ENCODE assay signal across 26 cellular contexts in the genomic region with DNA sequence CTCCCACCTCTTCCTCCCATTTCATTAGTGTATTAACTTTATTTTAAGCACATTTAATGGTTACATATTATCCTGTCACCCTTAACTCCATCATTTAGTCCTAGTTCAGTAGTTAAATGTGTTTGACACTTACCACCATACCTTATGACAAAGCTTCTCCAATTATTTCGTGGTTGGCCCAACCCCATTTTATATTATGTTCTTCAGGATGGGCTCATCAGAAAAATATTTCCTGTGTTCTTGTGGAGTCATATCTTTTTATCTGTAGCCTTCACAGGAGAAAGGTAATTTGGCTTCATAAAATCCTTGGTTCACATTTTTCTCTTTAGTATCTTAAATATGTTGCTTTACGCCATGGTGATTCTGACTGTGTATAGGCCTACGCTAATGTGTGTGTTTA.
A peak's percentile ranks its signal among the peaks of the same experiment; 100 is the strongest.
DNase-seq lines count a peak whose midpoint lies in the region; ATAC-seq and TF ChIP-seq lines count a peak whose summit lies in the region.
"Had no signal": no experiment of that assay in that cellular context is flagged by ENCODE, and none has a peak within 500 bp of the region (broad histone marks: within the 10 kb centered on the region; RNA-seq: fewer than 3 reads in every experiment).

No MANE protein-coding gene starts in this region.

- no peak overlapping the region for H3K4me2 ChIP-seq in GM23248 (ENCODE audit: unreplicated experiment)
- H3K4me2 ChIP-seq in Loucy (ENCODE audit: low read depth, low read length, poor library complexity, severe bottlenecking) = peak overlapping the region; percentile 37
- H3K4me2 ChIP-seq: neural progenitor cell had no signal

- no peaks in the 10 kb centered on the region for H3K36me3 ChIP-seq in GM23248 (ENCODE audit: low read depth)
- H3K36me3 ChIP-seq in Loucy (ENCODE audit: insufficient read depth, low read length) = no peaks in the 10 kb centered on the region
- H3K36me3 ChIP-seq in testis (ENCODE audit: low read depth, missing control alignments) = no peaks in the 10 kb centered on the region
- H3K36me3 ChIP-seq: breast epithelium, neural progenitor cell, sigmoid colon, tibial artery had no signal

- H3F3A ChIP-seq in GM23248 (ENCODE audit: insufficient read depth) (no peaks in the 10 kb centered on the region), Loucy (ENCODE audit: low read depth) (peaks cover 3% of the 10 kb centered on the region; the same call in 1 of the 2 replicates)

- in situ Hi-C loops in GM23248 (cut with MboI) = loop anchor here (25.0 kb wide), 1 partner anchor 552 kb away; a partner anchor contains a TSS
- in situ Hi-C loops in astrocyte of the spinal cord (cut with HindIII; ENCODE audit: low sequenced_read_pairs) = no loop called here

- H3K79me2 ChIP-seq in GM23248 (ENCODE audit: insufficient read depth) (no peaks in the 10 kb centered on the region), Loucy (ENCODE audit: insufficient read depth, low read length) (no peaks in the 10 kb centered on the region)

- no peaks in the 10 kb centered on the region for H4K20me1 ChIP-seq in GM23248 (ENCODE audit: insufficient read depth)
- H4K20me1 ChIP-seq in Loucy (ENCODE audit: insufficient read depth, low read length, poor library complexity, severe bottlenecking) = no peaks in the 10 kb centered on the region

- H2AFZ ChIP-seq in GM23248 (no peak overlapping the region), Loucy (ENCODE audit: low read length) (no peak overlapping the region)
- H2AFZ ChIP-seq: neural progenitor cell had no signal

- H3K4me3 ChIP-seq in GM23248 (no peak overlapping the region), Loucy (ENCODE audit: low read length, poor library complexity, severe bottlenecking) (no peak overlapping the region), astrocyte of the spinal cord (ENCODE audit: low read depth, low read length) (no peak overlapping the region), testis (no peak overlapping the region)
- H3K4me3 ChIP-seq: breast epithelium, coronary artery, lung, neural progenitor cell, sigmoid colon, tibial artery had no signal

- no peak overlapping the region for H3K9ac ChIP-seq in GM23248
- H3K9ac ChIP-seq in Loucy (ENCODE audit: low read depth, low read length, poor library complexity, severe bottlenecking) = no peak overlapping the region
- H3K9ac ChIP-seq: neural progenitor cell had no signal

- H3K27ac ChIP-seq in GM23248 (no peak overlapping the region), testis (no peak overlapping the region)
- H3K27ac ChIP-seq: breast epithelium, C4-2B, coronary artery, neural progenitor cell, sigmoid colon, tibial artery had no signal

- TF ChIP-seq CTCF in Loucy (conservative IDR thresholded peaks at IDR 0.05; ENCODE audit: low read length) = no peak
- no peak for TF ChIP-seq CTCF in astrocyte of the spinal cord (IDR thresholded peaks at IDR 0.05; ENCODE audit: low read depth, low read length)
- no peak for TF ChIP-seq CTCF in testis (IDR thresholded peaks at IDR 0.05)

- DNase-seq in GM23248 = peak; percentile 33
- peak; percentile 47 for DNase-seq in astrocyte of the spinal cord (ENCODE audit: low read depth, low spot score)
- DNase-seq in kidney tubule cell (ENCODE audit: low spot score) = peak; percentile 46
- no peak for DNase-seq in effector CD8-positive, alpha-beta T cell (lab: John Stamatoyannopoulos, UW)
- DNase-seq in testis = no peak
- DNase-seq: activated CD4-positive, alpha-beta T cell treated with anti-CD3 and anti-CD28 coated beads for 36 hours; activated CD8-positive, alpha-beta memory T cell treated with anti-CD3 and anti-CD28 coated beads for 24 hours; activated T-cell treated with anti-CD3 and anti-CD28 coated beads, Interleukin-2, amount 50 U/mL, for 24 hours; endodermal cell; NCI-H1105 treated with DMSO at 0.1 percent for 48 hours; NCI-H2029 treated with DMSO at 0.1 percent for 48 hours; NCI-H345; NCI-H82; SHP77 treated with DMSO at 0.1 percent for 48 hours; sigmoid colon; stimulated activated CD4-positive, alpha-beta T cell treated with anti-CD3 and anti-CD28 coated beads, Interleukin-15, amount 100 ng/mL, for 24 hours; T-helper 1 cell; tibial artery had no signal

- H3K27me3 ChIP-seq in GM23248 (replicated peaks; ENCODE audit: insufficient read depth) = no peaks in the 10 kb centered on the region
- H3K27me3 ChIP-seq in Loucy (ENCODE audit: insufficient read depth, low read length, poor library complexity, severe bottlenecking) = no peaks in the 10 kb centered on the region
- no peaks in the 10 kb centered on the region for H3K27me3 ChIP-seq in testis
- H3K27me3 ChIP-seq: breast epithelium, neural progenitor cell, sigmoid colon, tibial artery had no signal

- H3K4me1 ChIP-seq in GM23248 (ENCODE audit: insufficient read depth) = peaks cover 10% of the 10 kb centered on the region; the same call in 1 of the 2 replicates
- peaks cover 28% of the 10 kb centered on the region for H3K4me1 ChIP-seq in Loucy (ENCODE audit: insufficient read depth, low read length, poor library complexity, severe bottlenecking)
- H3K4me1 ChIP-seq in testis = no peaks in the 10 kb centered on the region
- H3K4me1 ChIP-seq: breast epithelium, neural progenitor cell, tibial artery had no signal

- H3K9me3 ChIP-seq in GM23248 (ENCODE audit: low read depth) (no peaks in the 10 kb centered on the region), Loucy (ENCODE audit: insufficient read depth, low read depth, low read length) (no peaks in the 10 kb centered on the region), testis (no peaks in the 10 kb centered on the region)

- no peak for TF ChIP-seq POLR2A in testis (IDR thresholded peaks at IDR 0.05)

- H3K9me2 ChIP-seq in GM23248 (ENCODE audit: insufficient read depth) = no peaks in the 10 kb centered on the region
- H3K9me2 ChIP-seq in Loucy (replicated peaks; ENCODE audit: low read depth, low read length) = no peaks in the 10 kb centered on the region

- ATAC-seq in HG02588 (IDR thresholded peaks at IDR 0.05; ENCODE audit: unreplicated experiment) (no peak), GM21619 (IDR thresholded peaks at IDR 0.05; ENCODE audit: unreplicated experiment) (no peak)
- ATAC-seq: activated CD4-positive, alpha-beta T cell treated with anti-CD3 and anti-CD28 coated beads for 36 hours had no signal

- intact Hi-C loops in testis (cut with DNase I; ENCODE audit: low total_unique reads) = no loop called here

- 86 to 90% methylated on average over 3 of the region's 3 CpGs for WGBS in GM23248 (ENCODE audit: low coverage in 1 of 2, low lambda C conversion rate in 2 of 2, missing lambda C conversion rate in 2 of 2), 2 experiments
- 89 to 98% methylated on average over 3 of the region's 3 CpGs for whole genome bisulfite sequencing in testis, 2 donors

Comparison
In these comparisons a context has a peak if more than half of its experiments do, and no peak if none do; other contexts are left out.
1. DNase-seq: peak in GM23248 (single experiment), astrocyte of the spinal cord (single experiment) and kidney tubule cell (single experiment); none in effector CD8-positive, alpha-beta T cell (single experiment) and testis (single experiment).